ENCODE assay signal across 18 cellular contexts in genomic region chr1:2528611-2528965, GRCh38. TPM values are rescaled to one million over a fixed set of nuclear protein-coding genes. Genes with fewer than 3 reads are reported as not detected.
DNase-seq lines count a peak whose midpoint lies in the region; ATAC-seq and TF ChIP-seq lines count a peak whose summit lies in the region.
"Had no signal": no experiment of that assay in that cellular context is flagged by ENCODE, and none has a peak within 500 bp of the region (broad histone marks: within the 10 kb centered on the region; RNA-seq: fewer than 3 reads in every experiment).

No MANE protein-coding gene starts in this region.

- TF ChIP-seq POLR2A in spleen (IDR thresholded peaks at IDR 0.05) = no peak

- no peak for TF ChIP-seq CTCF in hepatocyte (IDR thresholded peaks at IDR 0.05; ENCODE audit: poor library complexity)
- TF ChIP-seq CTCF in spleen (IDR thresholded peaks at IDR 0.05 in 8 of 11, conservative IDR thresholded peaks at IDR 0.05 in 3 of 11) = no peak
- no peak for TF ChIP-seq CTCF in left lung (IDR thresholded peaks at IDR 0.05)

- H3K27ac ChIP-seq in hepatocyte (no peak overlapping the region), spleen (peak overlapping the region in 6 of 8 donors; percentile 23 to 64 (median 56)), left lung (no peak overlapping the region)
- H3K27ac ChIP-seq: A549, body of pancreas had no signal

- H3K36me3 ChIP-seq in hepatocyte (replicated peaks; ENCODE audit: insufficient read depth, low read depth) = no peaks in the 10 kb centered on the region
- H3K36me3 ChIP-seq in spleen = no peaks in the 10 kb centered on the region
- no peaks in the 10 kb centered on the region for H3K36me3 ChIP-seq in left lung

- H2AFZ ChIP-seq in hepatocyte = no peak overlapping the region

- no peaks in the 10 kb centered on the region for H3K27me3 Mint-ChIP-seq in activated T-cell treated with anti-CD3 and anti-CD28 coated beads, Interleukin-2, amount 50 U/mL, for 72 hours (ENCODE audit: low read depth)
- peaks cover 6% of the 10 kb centered on the region for H3K27me3 Mint-ChIP-seq in activated naive CD8-positive, alpha-beta T cell treated with anti-CD3 and anti-CD28 coated beads for 36 hours

- intact Hi-C loops in spleen (cut with DNase I; ENCODE audit: low total_unique reads) (no loop called here), left lung (cut with DNase I) (no loop called here)

- no peak overlapping the region for H3K27ac Mint-ChIP-seq in activated T-cell treated with anti-CD3 and anti-CD28 coated beads, Interleukin-2, amount 50 U/mL, for 72 hours
- no peak overlapping the region for H3K27ac Mint-ChIP-seq in activated naive CD8-positive, alpha-beta T cell treated with anti-CD3 and anti-CD28 coated beads for 36 hours
- H3K27ac Mint-ChIP-seq: activated CD4-positive, alpha-beta T cell treated with anti-CD3 and anti-CD28 coated beads, Interleukin-2, amount 10 ng/mL, durations not matched to agents 24 days and 14 days; T-helper 2 cell treated with Interferon-gamma antibody and Interleukin-4, amounts not matched to agents 5 μg/mL and 100 μg/mL, for 36 hours had no signal

- H3K36me3 Mint-ChIP-seq in activated T-cell treated with anti-CD3 and anti-CD28 coated beads, Interleukin-2, amount 50 U/mL, for 72 hours (ENCODE audit: insufficient read depth in 2 of 2) = no peaks in the 10 kb centered on the region
- H3K36me3 Mint-ChIP-seq in activated naive CD8-positive, alpha-beta T cell treated with anti-CD3 and anti-CD28 coated beads for 36 hours = peaks cover 5% of the 10 kb centered on the region

- H3K4me3 ChIP-seq in hepatocyte = no peak overlapping the region
- peak overlapping the region in 2 of 8 donors; percentile 42 to 70 for H3K4me3 ChIP-seq in spleen
- no peak overlapping the region for H3K4me3 ChIP-seq in left lung
- H3K4me3 ChIP-seq: A549, body of pancreas, HAP-1, smooth muscle cell had no signal

- 70% methylated on average over 10 of the region's 10 CpGs for WGBS in hepatocyte (ENCODE audit: low lambda C conversion rate, missing lambda C conversion rate)
- 59 to 78% (median 67%) methylated on average over 7 to 10 of the region's 10 CpGs for WGBS in spleen, 5 donors

- peak overlapping the region; percentile 72 for H3K4me2 ChIP-seq in hepatocyte
- H3K4me2 ChIP-seq: A549 had no signal

- peak overlapping the region; percentile 84 to 89 for H3K4me3 Mint-ChIP-seq in activated T-cell treated with anti-CD3 and anti-CD28 coated beads, Interleukin-2, amount 50 U/mL, for 72 hours
- peak overlapping the region; percentile 74 for H3K4me3 Mint-ChIP-seq in activated naive CD8-positive, alpha-beta T cell treated with anti-CD3 and anti-CD28 coated beads for 36 hours

- H3K4me1 Mint-ChIP-seq in activated T-cell treated with anti-CD3 and anti-CD28 coated beads, Interleukin-2, amount 50 U/mL, for 72 hours (ENCODE audit: low read depth) = peaks cover 33% of the 10 kb centered on the region
- peaks cover 32% of the 10 kb centered on the region for H3K4me1 Mint-ChIP-seq in activated naive CD8-positive, alpha-beta T cell treated with anti-CD3 and anti-CD28 coated beads for 36 hours

- peaks cover 24% of the 10 kb centered on the region for H4K20me1 ChIP-seq in hepatocyte (ENCODE audit: insufficient read depth, poor library complexity, severe bottlenecking)

- peaks cover 24% of the 10 kb centered on the region for H3K79me2 ChIP-seq in hepatocyte

- H3K9me2 ChIP-seq in hepatocyte (replicated peaks; ENCODE audit: insufficient read depth) = no peaks in the 10 kb centered on the region

- H3K27me3 ChIP-seq in hepatocyte (peaks cover 43% of the 10 kb centered on the region), spleen (replicated peaks in 1 of 7) (peaks cover 0 to 66% (median 29%) of the 10 kb centered on the region in 7 donors), left lung (peaks cover 21 to 68% of the 10 kb centered on the region in 2 donors)
- H3K27me3 ChIP-seq: body of pancreas had no signal

- no peaks in the 10 kb centered on the region for H3K9me3 Mint-ChIP-seq in activated T-cell treated with anti-CD3 and anti-CD28 coated beads, Interleukin-2, amount 50 U/mL, for 72 hours
- no peaks in the 10 kb centered on the region for H3K9me3 Mint-ChIP-seq in activated naive CD8-positive, alpha-beta T cell treated with anti-CD3 and anti-CD28 coated beads for 36 hours
- H3K9me3 Mint-ChIP-seq: activated CD4-positive, alpha-beta T cell treated with anti-CD3 and anti-CD28 coated beads, Interleukin-2, amount 10 ng/mL, durations not matched to agents 24 days and 14 days; T-helper 2 cell treated with Interferon-gamma antibody and Interleukin-4, amounts not matched to agents 5 μg/mL and 100 μg/mL, for 36 hours had no signal

- H3K9me3 ChIP-seq in hepatocyte (ENCODE audit: low read depth) (no peaks in the 10 kb centered on the region), spleen (no peaks in the 10 kb centered on the region), left lung (no peaks in the 10 kb centered on the region)
- H3K9me3 ChIP-seq: A549, body of pancreas, HAP-1 had no signal

- DNase-seq in activated T-cell treated with anti-CD3 and anti-CD28 coated beads, Interleukin-2, amount 50 U/mL, for 72 hours = no peak
- DNase-seq in activated T-cell treated with anti-CD3 and anti-CD28 coated beads, Interleukin-2, amount 50 U/mL, for 48 hours = no peak
- DNase-seq in activated naive CD8-positive, alpha-beta T cell treated with anti-CD3 and anti-CD28 coated beads for 36 hours = no peak
- DNase-seq in hepatocyte (ENCODE audit: low spot score) (no peak), spleen (no peak), left lung (no peak), SIG-M5 (lab: John Stamatoyannopoulos, UW) (no peak)
- DNase-seq: Calu3, NCI-H187, NCI-H774 had no signal

- ATAC-seq in activated T-cell treated with anti-CD3 and anti-CD28 coated beads, Interleukin-2, amount 50 U/mL, for 72 hours (replicated peaks in 1 of 2) = no peak
- ATAC-seq in left lung (no peak), GM18511 (IDR thresholded peaks at IDR 0.05; ENCODE audit: unreplicated experiment) (no peak)
- ATAC-seq: A549, body of pancreas had no signal

- H3K4me1 ChIP-seq in hepatocyte (ENCODE audit: insufficient read depth) (peaks cover 25% of the 10 kb centered on the region), spleen (peaks cover 38 to 86% (median 69%) of the 10 kb centered on the region in 6 donors), left lung (peaks cover 36 to 67% of the 10 kb centered on the region in 2 donors)

RNA-seq across cellular contexts. Expression of gene HES5, which starts 1.5 kb away (rescaled TPM):
- total RNA-seq in activated T-cell treated with anti-CD3 and anti-CD28 coated beads, Interleukin-2, amount 50 U/mL, for 72 hours = under 1 TPM in 1 of 2 donors, not detected in 1; 0.49 TPM
- total RNA-seq in activated naive CD8-positive, alpha-beta T cell treated with anti-CD3 and anti-CD28 coated beads for 36 hours = under 1 TPM in 1 of 2 experiments, not detected in 1; 0.28 TPM
- total RNA-seq in hepatocyte (not detected in 2 replicates), spleen (under 1 TPM in 4 of 7 donors, not detected in 3; 0.36 to 0.54 (median 0.42) TPM), left lung (1 to 10 TPM in 1 of 2 donors, under 1 TPM in 1; 0.89 to 1.2 TPM)
- polyA plus RNA-seq in hepatocyte (1.0 TPM in 2 replicates), spleen (under 1 TPM in 1 of 3 donors, not detected in 2; 0.36 TPM)
- total RNA-seq: activated CD4-positive, alpha-beta T cell treated with anti-CD3 and anti-CD28 coated beads, Interleukin-2, amount 10 ng/mL, durations not matched to agents 24 days and 14 days; body of pancreas; Calu3; glomerular endothelial cell had no signal
- polyA plus RNA-seq: A549 had no signal

RNA-seq across cellular contexts. Expression of gene PANK4, which starts 2.2 kb away (rescaled TPM):
- 10 to 100 TPM; 44.6 to 49.7 TPM for total RNA-seq in activated T-cell treated with anti-CD3 and anti-CD28 coated beads, Interleukin-2, amount 50 U/mL, for 72 hours
- 10 to 100 TPM; 29.8 to 34.3 TPM for total RNA-seq in activated naive CD8-positive, alpha-beta T cell treated with anti-CD3 and anti-CD28 coated beads for 36 hours
- total RNA-seq in hepatocyte (18.5 and 20.4 TPM in 2 replicates), spleen (10 to 100 TPM; 34.9 to 49.5 (median 47.6) TPM), left lung (10 to 100 TPM; 29.2 to 29.9 TPM)
- polyA plus RNA-seq in hepatocyte (21.3 and 21.5 TPM in 2 replicates), spleen (10 to 100 TPM; 13.8 to 30.6 (median 14.0) TPM)

RNA-seq across cellular contexts. Expression of gene TNFRSF14, which starts 27.6 kb away (rescaled TPM):
- total RNA-seq in activated T-cell treated with anti-CD3 and anti-CD28 coated beads, Interleukin-2, amount 50 U/mL, for 72 hours = 100 to 1,000 TPM; 141 to 175 TPM
- 100 to 1,000 TPM in 1 of 2 experiments, 10 to 100 TPM in 1; 99.6 to 104 TPM for total RNA-seq in activated naive CD8-positive, alpha-beta T cell treated with anti-CD3 and anti-CD28 coated beads for 36 hours
- total RNA-seq in hepatocyte (2.7 and 6.1 TPM in 2 replicates), spleen (100 to 1,000 TPM; 146 to 203 (median 190) TPM), left lung (100 to 1,000 TPM in 1 of 2 donors, 10 to 100 TPM in 1; 90.8 to 109 TPM)
- polyA plus RNA-seq in hepatocyte (5.3 and 5.4 TPM in 2 replicates), spleen (100 to 1,000 TPM; 167 to 366 (median 302) TPM)
- total RNA-seq: smooth muscle cell had no signal
- polyA plus RNA-seq: smooth muscle cell had no signal

RNA-seq across cellular contexts. Expression of gene PLCH2, which starts 52.5 kb away (rescaled TPM):
- 10 to 100 TPM; 13.9 to 26.3 TPM for total RNA-seq in activated T-cell treated with anti-CD3 and anti-CD28 coated beads, Interleukin-2, amount 50 U/mL, for 72 hours
- total RNA-seq in activated naive CD8-positive, alpha-beta T cell treated with anti-CD3 and anti-CD28 coated beads for 36 hours = 1 to 10 TPM; 1.2 to 1.4 TPM
- total RNA-seq in hepatocyte (0.48 and 1.3 TPM in 2 replicates), spleen (10 to 100 TPM in 1 of 7 donors, 1 to 10 TPM in 6; 2.2 to 21.0 (median 9.5) TPM), left lung (1 to 10 TPM in 1 of 2 donors, under 1 TPM in 1; 0.67 to 1.3 TPM)
- polyA plus RNA-seq in hepatocyte (1.9 and 3.4 TPM in 2 replicates), spleen (10 to 100 TPM in 1 of 3 donors, 1 to 10 TPM in 2; 5.4 to 10.8 (median 6.5) TPM)

RNA-seq across cellular contexts. Expression of gene PRXL2B, which starts 58.0 kb away (rescaled TPM):
- total RNA-seq in activated T-cell treated with anti-CD3 and anti-CD28 coated beads, Interleukin-2, amount 50 U/mL, for 72 hours = 10 to 100 TPM; 34.8 to 39.2 TPM
- 10 to 100 TPM; 42.2 to 43.2 TPM for total RNA-seq in activated naive CD8-positive, alpha-beta T cell treated with anti-CD3 and anti-CD28 coated beads for 36 hours
- 21.4 and 36.7 TPM in 2 replicates for total RNA-seq in hepatocyte
- 39.6 and 41.4 TPM in 2 replicates for polyA plus RNA-seq in hepatocyte
- 10 to 100 TPM; 21.9 to 43.0 (median 26.7) TPM for total RNA-seq in spleen
- 10 to 100 TPM; 10.7 to 29.0 (median 13.2) TPM for polyA plus RNA-seq in spleen
- total RNA-seq in left lung = 10 to 100 TPM; 33.2 to 43.4 TPM

Comparison
In these comparisons a context has a peak if more than half of its experiments do, and no peak if none do; other contexts are left out.
1. H3K27ac ChIP-seq: peak in spleen (6 of 8); none in hepatocyte (single experiment) and left lung (0 of 2).
2. RNA of gene TNFRSF14, which starts 27.6 kb away (total RNA-seq): 146 to 203 TPM in spleen, 141 to 175 TPM in activated T-cell treated with anti-CD3 and anti-CD28 coated beads, Interleukin-2, amount 50 U/mL, for 72 hours, 90.8 to 109 TPM in left lung and 99.6 to 104 TPM in activated naive CD8-positive, alpha-beta T cell treated with anti-CD3 and anti-CD28 coated beads for 36 hours; 2.7 to 6.1 TPM in hepatocyte; every median in the first group is over 10 times any median in the second.